In the genomic region with DNA sequence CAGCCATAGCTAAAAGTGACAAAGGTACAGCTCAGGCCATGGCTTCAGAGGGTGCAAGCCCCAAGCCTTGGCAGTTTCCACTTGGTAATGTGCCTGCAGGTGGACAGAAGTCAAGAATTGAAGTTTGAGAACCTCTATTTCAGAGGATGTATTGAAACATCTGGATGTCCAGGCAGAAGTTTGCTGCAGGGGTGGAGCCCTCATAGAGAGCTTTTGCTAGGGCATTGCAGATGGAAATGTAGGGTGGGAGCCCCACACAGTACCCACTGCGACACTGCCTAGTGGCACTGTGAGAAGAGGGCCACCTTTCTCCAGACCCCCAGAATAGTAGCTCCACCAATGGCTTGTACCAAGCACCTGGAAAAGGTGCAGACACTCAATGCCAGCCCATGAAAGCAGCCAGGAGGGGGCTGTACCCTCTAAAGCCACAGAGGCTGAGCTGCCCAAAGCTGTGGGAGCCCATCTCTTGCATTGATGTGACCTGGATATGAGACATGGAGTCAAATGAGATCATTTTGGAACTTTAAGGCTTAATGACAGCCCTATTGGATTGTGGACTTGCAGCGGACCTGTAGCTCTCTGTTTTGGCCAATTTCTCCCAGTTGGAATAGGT, we compare ENCODE assay signal across 26 cellular contexts.
"Had no signal": no experiment of that assay in that cellular context is flagged by ENCODE, and none has a peak within 500 bp of the region (broad histone marks: within the 10 kb centered on the region; RNA-seq: fewer than 3 reads in every experiment).

No MANE protein-coding gene starts in this region.

- H3K4me1 ChIP-seq: colonic mucosa, esophagus muscularis mucosa, foreskin keratinocyte, gastroesophageal sphincter, heart left ventricle, psoas muscle, sigmoid colon, spleen, tibial nerve, upper lobe of left lung had no signal

- H3K27me3 ChIP-seq: colonic mucosa, esophagus muscularis mucosa, foreskin keratinocyte, gastroesophageal sphincter, heart left ventricle, hepatocyte, ovary, sigmoid colon, spleen, tibial nerve, upper lobe of left lung had no signal

- H3K27ac ChIP-seq: colonic mucosa, epithelial cell of prostate, esophagus muscularis mucosa, foreskin keratinocyte, gastroesophageal sphincter, heart left ventricle, hepatocyte, ovary, psoas muscle, sigmoid colon, spleen, thoracic aorta, tibial nerve, upper lobe of left lung had no signal

- H3K4me3 ChIP-seq: colonic mucosa, esophagus muscularis mucosa, gastroesophageal sphincter, heart left ventricle, hepatocyte, lung, ovary, psoas muscle, sigmoid colon, spleen, thoracic aorta, tibial nerve, upper lobe of left lung had no signal

- ATAC-seq: foreskin keratinocyte; gastroesophageal sphincter; heart left ventricle; left lobe of liver; naive thymus-derived CD8-positive, alpha-beta T cell; psoas muscle; right cardiac atrium; stimulated activated naive B cell treated with anti-CD40 and anti-IgM and Interleukin-4, amounts not matched to agents 10 μg/mL and 1 μg/mL and 100 μg/mL, for 72 hours had no signal

- H3K36me3 ChIP-seq: colonic mucosa, esophagus muscularis mucosa, gastroesophageal sphincter, heart left ventricle, ovary, sigmoid colon, spleen, thoracic aorta, tibial nerve, upper lobe of left lung had no signal

- DNase-seq: colonic mucosa; effector CD8-positive, alpha-beta T cell; endodermal cell; foreskin keratinocyte; heart left ventricle; kidney; nephron progenitor cell; nucleus accumbens; ovary; posterior cingulate gyrus; psoas muscle; right cardiac atrium; sigmoid colon; spleen; stimulated activated CD4-positive, alpha-beta T cell treated with anti-CD3 and anti-CD28 coated beads, Interleukin-2, amount 100 ng/mL, for 48 hours; stimulated activated naive B cell treated with anti-CD40 and anti-IgM and Interleukin-4, amounts not matched to agents 10 μg/mL and 1 μg/mL and 100 μg/mL, for 72 hours; upper lobe of left lung had no signal

- H3K9me3 ChIP-seq: colonic mucosa had no signal
